Comparison of ENCODE assay signal across 8 cellular contexts in genomic region chr10:6136215-6137201, GRCh38. TPM values are rescaled to one million over a fixed set of nuclear protein-coding genes. Genes with fewer than 3 reads are reported as not detected.
DNase-seq lines count a peak whose midpoint lies in the region; ATAC-seq and TF ChIP-seq lines count a peak whose summit lies in the region.

No MANE protein-coding gene starts in this region.

- no peaks in the 10 kb centered on the region for H3K9me3 Mint-ChIP-seq in immature natural killer cell

- no peaks in the 10 kb centered on the region for H3K36me3 ChIP-seq in adipocyte (ENCODE audit: control insufficient read depth, insufficient read depth, low read length, severe bottlenecking)

- peaks cover 19% of the 10 kb centered on the region for H3K4me1 ChIP-seq in adipocyte (ENCODE audit: control insufficient read depth, insufficient read depth, low read length)

- no peaks in the 10 kb centered on the region for H3K9me3 ChIP-seq in adipocyte (ENCODE audit: control insufficient read depth, low read length)

- H3K4me1 Mint-ChIP-seq in immature natural killer cell: peaks cover 11% of the 10 kb centered on the region in 2 donors

- ATAC-seq in GM19395 (IDR thresholded peaks at IDR 0.05; ENCODE audit: unreplicated experiment): peak; percentile 61
- ATAC-seq in HG03571 (IDR thresholded peaks at IDR 0.05; ENCODE audit: unreplicated experiment): peak; percentile 43

- DNase-seq in AG04449 (ENCODE audit: low read depth, low spot score): no peak
- DNase-seq in adipocyte (ENCODE audit: low read depth): peak; percentile 75
- peak; percentile 58 to 74 for DNase-seq in stimulated activated CD8-positive, alpha-beta memory T cell treated with anti-CD3 and anti-CD28 coated beads, Interleukin-15, amount 100 ng/mL, for 48 hours (ENCODE audit: low read depth in 2 of 2)
- DNase-seq in immature natural killer cell: no peak
- no peak for DNase-seq in KG1 (lab: John Stamatoyannopoulos, UW)
- no peak for DNase-seq in NCI-H748 (lab: John Stamatoyannopoulos, UW; ENCODE audit: unreplicated experiment)

- peak overlapping the region; percentile 23 for H3K4me3 ChIP-seq in AG04449 (ENCODE audit: low read depth, low read length)
- H3K4me3 ChIP-seq in adipocyte (ENCODE audit: low read length): no peak overlapping the region

- peaks cover 3 to 8% (median 5%) of the 10 kb centered on the region in 3 donors for H3K27me3 Mint-ChIP-seq in immature natural killer cell (ENCODE audit: low read depth in 3 of 3)

- no peaks in the 10 kb centered on the region for H3K36me3 Mint-ChIP-seq in immature natural killer cell

- H3K9ac ChIP-seq in adipocyte (ENCODE audit: low read length): no peak overlapping the region

- H3K4me3 Mint-ChIP-seq in immature natural killer cell: no peak overlapping the region

- CTCF ChIA-PET in AG04449 (lab: Yijun Ruan, JAX): interaction anchor here (0.6 to 4.5 kb wide), 10 partner anchors 12 to 266 kb away, joined by 3 to 27 read pairs (median 4); partner anchors contain the start of genes PFKFB3 and RBM17

- H3K27ac Mint-ChIP-seq in immature natural killer cell: no peak overlapping the region

- TF ChIP-seq CTCF in AG04449 (IDR thresholded peaks at IDR 0.05; ENCODE audit: insufficient read depth, low read length, missing control alignments): no peak

- peaks cover 31% of the 10 kb centered on the region for H3K27me3 ChIP-seq in adipocyte (replicated peaks; ENCODE audit: control insufficient read depth, insufficient read depth, low read length)

- POLR2A ChIA-PET in AG04449 (lab: Yijun Ruan, JAX): interaction anchor here (0.5 to 1.8 kb wide), 6 partner anchors 8 to 265 kb away, joined by 3 to 21 read pairs (median 4); partner anchors contain the start of gene PFKFB3

RNA-seq across cellular contexts. Expression of gene RBM17, which starts 47.7 kb away (rescaled TPM):
- 10 to 100 TPM; 30.9 to 91.5 (median 55.5) TPM for polyA plus RNA-seq in immature natural killer cell

Comparison
In these comparisons a context has a peak if more than half of its experiments do, and no peak if none do; other contexts are left out.
1. DNase-seq: peak in adipocyte (single experiment) and stimulated activated CD8-positive, alpha-beta memory T cell treated with anti-CD3 and anti-CD28 coated beads, Interleukin-15, amount 100 ng/mL, for 48 hours (2 of 2); none in AG04449 (single experiment), immature natural killer cell (0 of 3), KG1 (single experiment) and NCI-H748 (single experiment).